ENCODE assay signal across 1 cellular context in genomic region chr2:70777450-70777849, GRCh38.
TF ChIP-seq lines count a peak whose summit lies in the region.

No MANE protein-coding gene starts in this region.

TF ChIP-seq in HepG2, 621 proteins besides CTCF, POLR2A, EP300 and RAD21:
- no peak for TF ChIP-seq MEF2D (CRISPR knock-in tag; IDR thresholded peaks at IDR 0.05)
- no peak for TF ChIP-seq ZNF460 (CRISPR knock-in tag; IDR thresholded peaks at IDR 0.05; ENCODE audit: borderline replicate concordance)
- TF ChIP-seq MAFG (CRISPR knock-in tag; IDR thresholded peaks at IDR 0.05): no peak
- no peak for TF ChIP-seq ZNF691 (CRISPR knock-in tag; IDR thresholded peaks at IDR 0.05; ENCODE audit: borderline replicate concordance, low read depth)
- TF ChIP-seq ZNF672 (CRISPR knock-in tag; IDR thresholded peaks at IDR 0.05): no peak
- TF ChIP-seq ZNF225 (CRISPR knock-in tag; IDR thresholded peaks at IDR 0.05): no peak
- peak; percentile 69 for TF ChIP-seq NFE2L2 (IDR thresholded peaks at IDR 0.05; ENCODE audit: low read length)
